8 cellular contexts compared by ENCODE assay signal in genomic region chr20:49982346-49983122, GRCh38. TPM values are rescaled to one million over a fixed set of nuclear protein-coding genes. Genes with fewer than 3 reads are reported as not detected.
A peak's percentile ranks its signal among the peaks of the same experiment; 100 is the strongest.
DNase-seq lines count a peak whose midpoint lies in the region; ATAC-seq, FAIRE-seq and TF ChIP-seq lines count a peak whose summit lies in the region.

Gene SNAI1 (plus strand): TSS chr20:49982980. CDS start chr20:49983060, 80 bp downstream.

- FAIRE-seq in pancreas (lab: Jason Lieb, UNC) = no peak

- H3K79me2 ChIP-seq in HCT116 (ENCODE audit: insufficient read depth, low read length) = peaks cover 47% of the 10 kb centered on the region

- DNase-seq in G401 (ENCODE audit: low spot score) (peak; percentile 67), HCT116 (ENCODE audit: low read depth, low spot score) (peak; percentile 66), NAMALWA (ENCODE audit: low spot score) (peak; percentile 94), SK-N-MC (ENCODE audit: low read depth, low spot score) (no peak), head of caudate nucleus (peak; percentile 65 to 94 (median 86)), pancreas (peak; percentile 78 to 93 (median 86))

- no peaks in the 10 kb centered on the region for H3K9me3 Mint-ChIP-seq in activated naive CD4-positive, alpha-beta T cell treated with anti-CD3 and anti-CD28 coated beads, Interleukin-2, amount 50 U/mL, for 24 hours

- 1 to 2% methylated on average over 63 to 90 of the region's 90 CpGs for WGBS in pancreas, 2 donors
- 2% methylated on average over 90 of the region's 90 CpGs for WGBS in thymus

- intact Hi-C loops in HCT116 (cut with micrococcal nuclease) = loop anchor here (5.0 kb wide), 1 partner anchor 185 kb away; no protein-coding TSS in a partner anchor
- intact Hi-C loops in head of caudate nucleus (cut with DNase I) = no loop called here
- intact Hi-C loops in pancreas (cut with DNase I) = loop anchor here in 2 of 3 donors (5.0 to 10.0 kb wide), 3 partner anchors 85 to 192 kb away; partner anchors contain the start of gene PEDS1 (in 1 of the 2)

- ATAC-seq in HCT116 (peak; percentile 83), pancreas (peak; percentile 95 to 96 (median 96))

- H3K9ac ChIP-seq in HCT116 (ENCODE audit: low read length) (peak within 1 kb of the TSS; percentile 100), SK-N-MC (ENCODE audit: insufficient read length) (peak within 1 kb of the TSS; percentile 91)

- H3K4me1 Mint-ChIP-seq in activated naive CD4-positive, alpha-beta T cell treated with anti-CD3 and anti-CD28 coated beads, Interleukin-2, amount 50 U/mL, for 24 hours = peaks cover 32% of the 10 kb centered on the region

- H3K4me1 ChIP-seq in HCT116 (ENCODE audit: control insufficient read depth in 1 of 2, insufficient read depth in 2 of 2, low read length in 2 of 2) (peaks cover 12 to 62% of the 10 kb centered on the region in 2 experiments), pancreas (peaks cover 0 to 7% (median 4%) of the 10 kb centered on the region in 3 donors), thymus (ENCODE audit: control insufficient read depth, insufficient read depth, low read length) (peaks cover 15% of the 10 kb centered on the region)

- CTCF ChIA-PET in HCT116 (lab: Charles Lee) = interaction anchor here (6.9 kb wide), 1 partner anchor 88 kb away, joined by 128 read pairs; no protein-coding TSS in a partner anchor

- H3K27me3 Mint-ChIP-seq in activated naive CD4-positive, alpha-beta T cell treated with anti-CD3 and anti-CD28 coated beads, Interleukin-2, amount 50 U/mL, for 24 hours = no peaks in the 10 kb centered on the region

- in situ Hi-C loops in G401 (cut with HindIII; ENCODE audit: low sequenced_read_pairs) = loop anchor here (10.0 kb wide), 1 partner anchor 172 kb away; the partner anchor contains the start of gene PEDS1

- H3K4me2 ChIP-seq in HCT116 (ENCODE audit: low read length) = peak within 1 kb of the TSS; percentile 100

- H3K27ac ChIP-seq in HCT116 (ENCODE audit: low read depth, low read length) = peak within 1 kb of the TSS; percentile 86
- no peak within 1 kb of the TSS for H3K27ac ChIP-seq in SK-N-MC
- H3K27ac ChIP-seq in pancreas = no peak within 1 kb of the TSS
- no peak within 1 kb of the TSS for H3K27ac ChIP-seq in thymus (ENCODE audit: low read depth)

- H3K27me3 ChIP-seq in HCT116 (ENCODE audit: insufficient read depth, low read length) = no peaks in the 10 kb centered on the region
- no peaks in the 10 kb centered on the region for H3K27me3 ChIP-seq in pancreas
- peaks cover 4% of the 10 kb centered on the region for H3K27me3 ChIP-seq in thymus (ENCODE audit: control insufficient read depth, insufficient read depth)

- H4K20me1 ChIP-seq in HCT116 (ENCODE audit: insufficient read depth) = no peaks in the 10 kb centered on the region

- peak; percentile 99 for TF ChIP-seq POLR2A in HCT116 (IDR thresholded peaks at IDR 0.05; ENCODE audit: borderline replicate concordance, extremely low read depth, insufficient read depth, insufficient read length)

- peak; percentile 35 to 62 (median 56); a peak in 5 of 6 replicates for TF ChIP-seq CTCF in HCT116 (IDR thresholded peaks at IDR 0.05 in 2 of 3, conservative IDR thresholded peaks at IDR 0.05 in 1 of 3; ENCODE audit: borderline replicate concordance in 1 of 3, insufficient read depth in 1 of 3, low read depth in 2 of 3, low read length in 2 of 3)
- peak in 2 of 4 donors; percentile 25 to 26 for TF ChIP-seq CTCF in pancreas (IDR thresholded peaks at IDR 0.05)

- H2AFZ ChIP-seq in HCT116 (ENCODE audit: low read depth, low read length, poor library complexity, severe bottlenecking) = no peak within 1 kb of the TSS

- H3K4me3 ChIP-seq in HCT116 (replicated peaks in 1 of 2; ENCODE audit: low read depth in 1 of 2, low read length in 2 of 2) = peak within 1 kb of the TSS; percentile 69 to 100
- H3K4me3 ChIP-seq in SK-N-MC = peak within 1 kb of the TSS; percentile 92
- peak within 1 kb of the TSS in 3 of 4 donors; percentile 12 to 48 (median 33) for H3K4me3 ChIP-seq in pancreas
- H3K4me3 ChIP-seq in thymus (ENCODE audit: low read length) = peak within 1 kb of the TSS; percentile 40

- H3K36me3 ChIP-seq in HCT116 (ENCODE audit: control insufficient read depth in 1 of 2, insufficient read depth in 2 of 2, low read length in 2 of 2) = peaks cover 14 to 38% of the 10 kb centered on the region in 2 experiments
- no peaks in the 10 kb centered on the region for H3K36me3 ChIP-seq in SK-N-MC (ENCODE audit: insufficient read depth, low read length)
- no peaks in the 10 kb centered on the region for H3K36me3 ChIP-seq in pancreas
- H3K36me3 ChIP-seq in thymus (ENCODE audit: control insufficient read depth, insufficient read depth) = no peaks in the 10 kb centered on the region

- H3K9me3 ChIP-seq in HCT116 (ENCODE audit: control insufficient read depth in 1 of 2, insufficient read depth in 1 of 2, low read depth in 1 of 2, low read length in 2 of 2) (no peaks in the 10 kb centered on the region), SK-N-MC (ENCODE audit: low read depth, low read length) (no peaks in the 10 kb centered on the region), pancreas (no peaks in the 10 kb centered on the region), thymus (ENCODE audit: control insufficient read depth) (no peaks in the 10 kb centered on the region)

- no peaks in the 10 kb centered on the region for H3K36me3 Mint-ChIP-seq in activated naive CD4-positive, alpha-beta T cell treated with anti-CD3 and anti-CD28 coated beads, Interleukin-2, amount 50 U/mL, for 24 hours

- H3K9me2 ChIP-seq in HCT116 (ENCODE audit: insufficient read depth) = no peaks in the 10 kb centered on the region

- peak within 1 kb of the TSS; percentile 85 for H3K27ac Mint-ChIP-seq in activated naive CD4-positive, alpha-beta T cell treated with anti-CD3 and anti-CD28 coated beads, Interleukin-2, amount 50 U/mL, for 24 hours

- RAD21 ChIA-PET in HCT116 (lab: Charles Lee; ENCODE audit: low non-redundant PET in 1 of 2, low total read pairs in 2 of 2, uncharacterized antibody in 2 of 2, unreplicated experiment in 2 of 2) = interaction anchor here in 1 of 2 experiments (1.1 kb wide), 1 partner anchor 89 kb away, joined by 4 read pairs; no protein-coding TSS in a partner anchor

- no TSS peak for BruUV-seq in HCT116 (replicated peaks; lab: Mats Ljungman, UMichigan)

- POLR2A ChIA-PET in HCT116 (lab: Charles Lee) = interaction anchor here (0.7 to 1.5 kb wide), 2 partner anchors 88 kb away, joined by 3 to 7 read pairs; no protein-coding TSS in a partner anchor

- peak within 1 kb of the TSS; percentile 77 for H3K4me3 Mint-ChIP-seq in activated naive CD4-positive, alpha-beta T cell treated with anti-CD3 and anti-CD28 coated beads, Interleukin-2, amount 50 U/mL, for 24 hours

- TF ChIP-seq RAD21 in HCT116 (IDR thresholded peaks at IDR 0.05; ENCODE audit: low read depth) = peak; percentile 41

TF ChIP-seq in HCT116, 20 proteins besides CTCF, POLR2A, EP300 and RAD21 (continues in another document):
- TF ChIP-seq ZBTB33 (IDR thresholded peaks at IDR 0.05; ENCODE audit: extremely low read depth, insufficient replicate concordance, low read length) (no peak), POLR2AphosphoS5 (IDR thresholded peaks at IDR 0.05; ENCODE audit: low read depth, low read length) (peak; percentile 97), YY1 (IDR thresholded peaks at IDR 0.05; ENCODE audit: extremely low read depth, insufficient replicate concordance, low read depth, low read length) (no peak), EZH2 (IDR thresholded peaks at IDR 0.05) (no peak), EZH2phosphoT487 (IDR thresholded peaks at IDR 0.05; ENCODE audit: borderline replicate concordance) (no peak), FOSL1 (IDR thresholded peaks at IDR 0.05; ENCODE audit: low read depth) (no peak), SRF (IDR thresholded peaks at IDR 0.05; ENCODE audit: low read depth) (no peak), ZNF274 (IDR thresholded peaks at IDR 0.05; ENCODE audit: low read depth, low read length) (no peak)
- TF ChIP-seq, protein P1, sequence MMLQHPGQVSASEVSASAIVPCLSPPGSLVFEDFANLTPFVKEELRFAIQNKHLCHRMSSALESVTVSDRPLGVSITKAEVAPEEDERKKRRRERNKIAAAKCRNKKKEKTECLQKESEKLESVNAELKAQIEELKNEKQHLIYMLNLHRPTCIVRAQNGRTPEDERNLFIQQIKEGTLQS (IDR thresholded peaks at IDR 0.05) = no peak

RNA-seq across cellular contexts. Expression of gene SNAI1, which starts in this region (rescaled TPM):
- 2.9 and 7.5 TPM in 2 replicates for total RNA-seq in G401 (2014; rRNA removed; shearing (Covaris generic))
- total RNA-seq in HCT116 (2021; ENCODE audit: unreplicated experiment) (13.4 TPM), pancreas (1 to 10 TPM in 2 of 6 donors, under 1 TPM in 4; 0.31 to 1.8 (median 0.52) TPM)
- 14.6 and 18.0 TPM in 2 replicates for polyA plus RNA-seq in HCT116 (2012)
- polyA plus RNA-seq in pancreas (1 to 10 TPM; 2.1 to 2.9 TPM), thymus (5.5 TPM)

Comparison
In these comparisons a context has a peak if more than half of its experiments do, and no peak if none do; other contexts are left out.
1. H3K4me3 ChIP-seq: peak in every context shown above with its lines; median percentile 92 in SK-N-MC; 84 in HCT116; 40 in thymus; 33 in pancreas.